19 cellular contexts compared by ENCODE assay signal in the genomic region with DNA sequence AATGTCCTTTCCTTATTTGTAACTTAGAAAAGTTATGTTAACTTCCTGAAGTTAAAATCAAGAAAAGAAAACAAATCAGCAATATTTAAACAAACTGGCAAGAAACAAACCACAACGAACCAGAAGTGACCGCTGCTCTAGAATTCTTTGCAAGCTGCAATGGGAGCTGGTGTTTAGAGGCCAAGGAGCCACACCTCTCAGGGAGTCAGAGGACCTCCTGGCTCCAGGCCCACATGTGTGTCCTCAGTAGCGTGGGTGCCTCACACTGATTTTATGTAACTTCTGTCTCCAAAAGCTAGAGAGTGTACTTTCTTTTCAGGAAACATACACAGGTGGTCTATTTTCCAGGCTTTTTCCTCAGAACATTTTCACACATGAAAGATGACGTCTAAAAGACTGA.
"Had no signal": no experiment of that assay in that cellular context is flagged by ENCODE, and none has a peak within 500 bp of the region (broad histone marks: within the 10 kb centered on the region; RNA-seq: fewer than 3 reads in every experiment).

No MANE protein-coding gene starts in this region.

- H3K9ac ChIP-seq: KMS-11 had no signal

- H3K9me3 ChIP-seq: SJCRH30 had no signal

- H3K4me3 ChIP-seq: K562, SJCRH30 had no signal

- H3K4me2 ChIP-seq: KMS-11 had no signal

- H3K4me1 ChIP-seq: SJCRH30 had no signal

- DNase-seq: Kasumi-1; NCI-H1092; NCI-H1105 treated with DMSO at 0.1 percent for 48 hours; NCI-H1417 treated with DMSO at 0.1 percent for 48 hours; NCI-H146; NCI-H1694 treated with DMSO at 0.1 percent for 48 hours; NCI-H1930; NCI-H2081; NCI-H2107; NCI-H2227 treated with DMSO at 0.1 percent for 48 hours; NCI-H524 treated with DMSO at 0.1 percent for 48 hours; NCI-H69; NCI-H774; NK-92 treated with Interleukin-12 subunit alpha and Interleukin-12 subunit beta, amount 100 ng/mL, for 24 hours; PC-3; SHP77 treated with DMSO at 0.1 percent for 48 hours; SJCRH30 had no signal

- H3K27me3 ChIP-seq: SJCRH30 had no signal

- H3K27ac ChIP-seq: KMS-11, SJCRH30 had no signal

- H3K36me3 ChIP-seq: SJCRH30 had no signal
